ENCODE assay signal across 19 cellular contexts in the genomic region with DNA sequence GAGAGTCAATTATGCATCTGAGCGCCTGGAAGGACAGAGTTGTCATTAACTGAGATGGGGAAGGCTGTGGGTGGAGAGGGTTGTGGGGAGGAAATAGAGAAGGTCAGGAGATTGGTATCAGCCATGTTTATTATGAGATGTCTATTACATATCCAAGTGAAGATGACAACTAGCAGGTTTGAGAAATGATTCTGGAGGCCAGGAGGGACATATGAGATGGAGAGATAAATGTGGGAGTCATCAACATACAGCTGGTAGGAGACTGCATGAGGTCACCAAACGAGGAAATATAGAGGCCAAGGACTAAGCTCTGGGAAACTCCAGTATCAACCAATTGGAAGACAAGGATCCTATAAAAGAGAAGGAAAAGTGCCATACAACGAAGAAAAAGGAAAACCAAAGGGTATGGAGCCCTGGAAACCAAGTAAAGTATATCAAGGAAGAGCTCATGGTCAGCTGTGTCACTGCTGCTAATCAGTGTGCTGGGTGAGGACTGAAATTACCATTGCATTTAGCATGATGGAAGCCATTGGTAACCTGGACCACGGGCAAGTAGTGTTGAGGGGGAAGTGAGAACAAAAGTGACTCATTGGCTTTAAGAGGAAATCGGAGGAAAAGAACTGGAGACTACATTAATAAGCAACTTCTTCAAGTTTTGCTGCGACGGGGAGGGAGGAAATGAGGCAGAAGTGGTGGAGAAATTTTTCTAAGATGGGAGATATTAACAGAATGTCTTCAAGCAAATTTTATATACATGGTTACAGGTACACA. TPM values are rescaled to one million over a fixed set of nuclear protein-coding genes. Genes with fewer than 3 reads are reported as not detected.
DNase-seq lines count a peak whose midpoint lies in the region; ATAC-seq, FAIRE-seq and TF ChIP-seq lines count a peak whose summit lies in the region.
"Had no signal": no experiment of that assay in that cellular context is flagged by ENCODE, and none has a peak within 500 bp of the region (broad histone marks: within the 10 kb centered on the region; RNA-seq: fewer than 3 reads in every experiment).

No MANE protein-coding gene starts in this region.

- no peak overlapping the region for H3K4ac ChIP-seq in trophoblast cell (ENCODE audit: low read depth, low read length)

- H2BK12ac ChIP-seq in trophoblast cell (ENCODE audit: low read length), result no peak overlapping the region

- H3K9me3 Mint-ChIP-seq in GM23338 (no peaks in the 10 kb centered on the region), astrocyte (ENCODE audit: unreplicated experiment) (no peaks in the 10 kb centered on the region)
- H3K9me3 Mint-ChIP-seq: activated CD4-positive, alpha-beta T cell treated with anti-CD3 and anti-CD28 coated beads, Interleukin-2, amount 10 ng/mL, durations not matched to agents 7 days and 5 days; activated T-cell treated with anti-CD3 and anti-CD28 coated beads, Interleukin-2, amount 50 U/mL, for 72 hours; nephron progenitor cell had no signal

- no peaks in the 10 kb centered on the region for H3K79me1 ChIP-seq in trophoblast cell (ENCODE audit: low read length)

- no peaks in the 10 kb centered on the region for H4K20me1 ChIP-seq in GM23338 (replicated peaks; ENCODE audit: insufficient read depth)
- H4K20me1 ChIP-seq in astrocyte (ENCODE audit: insufficient read depth, low read length), result no peaks in the 10 kb centered on the region

- H3K4me3 Mint-ChIP-seq in GM23338 (no peak overlapping the region), astrocyte (ENCODE audit: unreplicated experiment) (no peak overlapping the region)
- H3K4me3 Mint-ChIP-seq: activated CD4-positive, alpha-beta T cell treated with anti-CD3 and anti-CD28 coated beads, Interleukin-2, amount 10 ng/mL, durations not matched to agents 7 days and 5 days; activated T-cell treated with anti-CD3 and anti-CD28 coated beads, Interleukin-2, amount 50 U/mL, for 72 hours; nephron progenitor cell had no signal

- H3K9me2 ChIP-seq in GM23338 (ENCODE audit: insufficient read depth), result no peaks in the 10 kb centered on the region

- TF ChIP-seq CTCF in GM23338 (conservative IDR thresholded peaks at IDR 0.05; ENCODE audit: low read depth in 2 of 2) (no peak), astrocyte (IDR thresholded peaks at IDR 0.05; ENCODE audit: insufficient read depth, low read depth, low read length) (no peak), esophagus squamous epithelium (IDR thresholded peaks at IDR 0.05) (no peak)

- H3K9ac ChIP-seq in astrocyte (ENCODE audit: low read length), result peak overlapping the region; percentile 57
- no peak overlapping the region for H3K9ac ChIP-seq in trophoblast cell (ENCODE audit: low read length)

- no peak overlapping the region for H4K8ac ChIP-seq in trophoblast cell (ENCODE audit: low read depth, low read length)

- H3K4me1 Mint-ChIP-seq in GM23338 (no peaks in the 10 kb centered on the region), astrocyte (ENCODE audit: low read depth, unreplicated experiment) (peaks cover 48% of the 10 kb centered on the region)
- H3K4me1 Mint-ChIP-seq: nephron progenitor cell had no signal

- H3K27ac Mint-ChIP-seq in GM23338 (no peak overlapping the region), astrocyte (ENCODE audit: unreplicated experiment) (peak overlapping the region; percentile 98)
- H3K27ac Mint-ChIP-seq: activated CD4-positive, alpha-beta T cell treated with anti-CD3 and anti-CD28 coated beads, Interleukin-2, amount 10 ng/mL, durations not matched to agents 7 days and 5 days; activated T-cell treated with anti-CD3 and anti-CD28 coated beads, Interleukin-2, amount 50 U/mL, for 72 hours; nephron progenitor cell had no signal

- H3K36me3 ChIP-seq in GM23338 (ENCODE audit: insufficient read depth), result no peaks in the 10 kb centered on the region
- no peaks in the 10 kb centered on the region for H3K36me3 ChIP-seq in astrocyte (ENCODE audit: insufficient read depth, low read length)
- H3K36me3 ChIP-seq in trophoblast cell (ENCODE audit: control insufficient read depth in 1 of 2, insufficient read depth in 2 of 2, low read length in 2 of 2), result no peaks in the 10 kb centered on the region
- H3K36me3 ChIP-seq in esophagus squamous epithelium, result no peaks in the 10 kb centered on the region
- H3K36me3 ChIP-seq: BE2C had no signal

- DNase-seq in GM23338 (ENCODE audit: low spot score), result no peak
- DNase-seq in NOMO-1 treated with dmso at 0.1 percent for 144 hours (lab: John Stamatoyannopoulos, UW; ENCODE audit: unreplicated experiment), result peak; percentile 80
- no peak for DNase-seq in astrocyte (ENCODE audit: low read depth)
- DNase-seq in trophoblast cell, result peak; percentile 53 to 70
- DNase-seq in activated effector memory CD4-positive, alpha-beta T cell treated with anti-CD3 and anti-CD28 coated beads, Interleukin-2, amount 50 U/mL, for 16 hours, result no peak
- no peak for DNase-seq in esophagus squamous epithelium (lab: John Stamatoyannopoulos, UW)
- DNase-seq in globus pallidus (ENCODE audit: low spot score), result no peak
- DNase-seq: activated CD4-positive, alpha-beta T cell treated with anti-CD3 and anti-CD28 coated beads, Interleukin-2, amount 10 ng/mL, durations not matched to agents 7 days and 5 days; activated T-cell treated with anti-CD3 and anti-CD28 coated beads, Interleukin-2, amount 50 U/mL, for 72 hours; BE2C; central memory CD4-positive, alpha-beta T cell; DMS153; foreskin melanocyte; NCI-H2081 treated with DMSO at 0.1 percent for 48 hours; nephron progenitor cell; Right ventricle myocardium superior; T1000 had no signal

- H3K4me1 ChIP-seq in GM23338 (ENCODE audit: insufficient read depth), result no peaks in the 10 kb centered on the region
- H3K4me1 ChIP-seq in astrocyte (ENCODE audit: insufficient read depth, low read length), result peaks cover 31% of the 10 kb centered on the region
- H3K4me1 ChIP-seq in trophoblast cell (ENCODE audit: control insufficient read depth in 1 of 2, insufficient read depth in 2 of 2, low read length in 2 of 2), result peaks cover 0 to 5% of the 10 kb centered on the region in 2 experiments
- peaks cover 0 to 18% (median 0%) of the 10 kb centered on the region in 3 donors for H3K4me1 ChIP-seq in esophagus squamous epithelium

- H3K27me3 Mint-ChIP-seq in GM23338 (ENCODE audit: insufficient read depth, low read depth, poor library complexity) (peaks cover 2% of the 10 kb centered on the region), astrocyte (ENCODE audit: low read depth, unreplicated experiment) (no peaks in the 10 kb centered on the region)

- H3K36me3 Mint-ChIP-seq in GM23338 (ENCODE audit: low read depth), result no peaks in the 10 kb centered on the region
- H3K36me3 Mint-ChIP-seq in astrocyte (ENCODE audit: low read depth, unreplicated experiment), result no peaks in the 10 kb centered on the region

- H3K18ac ChIP-seq in trophoblast cell (ENCODE audit: low read length), result no peak overlapping the region

- H4K91ac ChIP-seq in trophoblast cell (ENCODE audit: low read depth, low read length), result no peak overlapping the region

- no peak for FAIRE-seq in astrocyte (lab: Jason Lieb, UNC)
- FAIRE-seq: HepG2 had no signal

- H2BK120ac ChIP-seq in trophoblast cell (ENCODE audit: insufficient read depth, low read length, poor library complexity), result no peak overlapping the region

- H3K79me2 ChIP-seq in GM23338 (replicated peaks; ENCODE audit: insufficient read depth) (no peaks in the 10 kb centered on the region), astrocyte (ENCODE audit: insufficient read depth, low read length) (no peaks in the 10 kb centered on the region), trophoblast cell (ENCODE audit: control insufficient read depth, insufficient read depth, low read length, poor library complexity) (no peaks in the 10 kb centered on the region)

- H2AK5ac ChIP-seq in trophoblast cell (ENCODE audit: low read length), result no peak overlapping the region

- H3K4me3 ChIP-seq in GM23338 (no peak overlapping the region), astrocyte (ENCODE audit: insufficient read depth, low read depth, low read length) (no peak overlapping the region), trophoblast cell (ENCODE audit: low read depth, low read length) (no peak overlapping the region), esophagus squamous epithelium (no peak overlapping the region)

- H3K9me3 ChIP-seq in astrocyte (ENCODE audit: insufficient read depth, low read depth, low read length), result no peaks in the 10 kb centered on the region
- H3K9me3 ChIP-seq in trophoblast cell (ENCODE audit: insufficient read depth, low read depth, low read length), result no peaks in the 10 kb centered on the region
- H3K9me3 ChIP-seq in esophagus squamous epithelium, result no peaks in the 10 kb centered on the region
- H3K9me3 ChIP-seq: BE2C had no signal

- 0 out of 2 replicates have a peak overlapping the region, but pooled peaks have one; percentile 28 for H2AFZ ChIP-seq in GM23338
- peak overlapping the region; percentile 3 for H2AFZ ChIP-seq in astrocyte (ENCODE audit: low read depth, low read length)
- H2AFZ ChIP-seq in trophoblast cell (ENCODE audit: insufficient read depth, low read length, poor library complexity), result no peak overlapping the region

- no peaks in the 10 kb centered on the region for H3F3A ChIP-seq in GM23338 (replicated peaks; ENCODE audit: low read depth)

- H3K27ac ChIP-seq in GM23338 (ENCODE audit: low read depth), result no peak overlapping the region
- peak overlapping the region; percentile 92 for H3K27ac ChIP-seq in astrocyte (ENCODE audit: low read depth, low read length)
- no peak overlapping the region for H3K27ac ChIP-seq in trophoblast cell (ENCODE audit: low read depth, low read length)
- no peak overlapping the region for H3K27ac ChIP-seq in esophagus squamous epithelium

- no peak overlapping the region for H3K23ac ChIP-seq in trophoblast cell (ENCODE audit: low read length)

- no CpG with 5 or more reads among the region's 7 CpGs for WGBS in trophoblast cell (ENCODE audit: extremely low coverage, insufficient coverage, insufficient read length)
- WGBS in esophagus squamous epithelium, 2 donors, result 65 to 69% methylated on average over 7 of the region's 7 CpGs

- H2BK5ac ChIP-seq in trophoblast cell (ENCODE audit: low read depth, low read length, poor library complexity), result no peak overlapping the region

- H3K4me2 ChIP-seq in GM23338 (no peak overlapping the region), astrocyte (ENCODE audit: low read length) (peak overlapping the region; percentile 66), trophoblast cell (ENCODE audit: low read length) (no peak overlapping the region)

- ATAC-seq in GM23338 (no peak), HG02763 (IDR thresholded peaks at IDR 0.05; ENCODE audit: unreplicated experiment) (no peak)
- ATAC-seq: activated T-cell treated with anti-CD3 and anti-CD28 coated beads, Interleukin-2, amount 50 U/mL, for 72 hours; HepG2 had no signal

- TF ChIP-seq POLR2A in esophagus squamous epithelium (IDR thresholded peaks at IDR 0.05), result no peak

- intact Hi-C loops in esophagus squamous epithelium (cut with DNase I), result no loop called here

- H3K14ac ChIP-seq in trophoblast cell (ENCODE audit: low read length), result no peak overlapping the region

- no peak overlapping the region for H4K12ac ChIP-seq in trophoblast cell (ENCODE audit: low read depth, low read length)

- H3K27me3 ChIP-seq in GM23338 (ENCODE audit: insufficient read depth) (no peaks in the 10 kb centered on the region), astrocyte (ENCODE audit: insufficient read depth, low read length) (no peaks in the 10 kb centered on the region), trophoblast cell (ENCODE audit: insufficient read depth, low read length) (no peaks in the 10 kb centered on the region), esophagus squamous epithelium (no peaks in the 10 kb centered on the region)

RNA-seq across cellular contexts. Expression of gene UACA, which starts 14.0 kb away (rescaled TPM):
- total RNA-seq in GM23338 (2014; rRNA removed; shearing (Covaris generic)), result 16.9 and 21.5 TPM in 2 replicates
- 25.9 and 35.8 TPM in 2 replicates for polyA plus RNA-seq in GM23338 (2016; fragmentation: Nextera tagmentation; extraction: Ambion mirVana)
- total RNA-seq in astrocyte (168 and 200 TPM in 2 replicates), esophagus squamous epithelium (10 to 100 TPM; 18.3 to 55.3 (median 29.8) TPM)
- polyA plus RNA-seq in trophoblast cell (2013), result 15.7 and 18.7 TPM in 2 replicates

Comparison
In these comparisons a context has a peak if more than half of its experiments do, and no peak if none do; other contexts are left out.
1. DNase-seq: peak in NOMO-1 treated with dmso at 0.1 percent for 144 hours (single experiment) and trophoblast cell (2 of 2); none in GM23338 (single experiment), astrocyte (single experiment), activated effector memory CD4-positive, alpha-beta T cell treated with anti-CD3 and anti-CD28 coated beads, Interleukin-2, amount 50 U/mL, for 16 hours (single experiment), esophagus squamous epithelium (single experiment) and globus pallidus (single experiment).